2 cellular contexts compared by ENCODE assay signal in genomic region chr1:93124556-93125368, GRCh38.
TF ChIP-seq lines count a peak whose summit lies in the region.

No MANE protein-coding gene starts in this region.

TF ChIP-seq in IMR-90, 13 proteins besides CTCF, POLR2A, EP300 and RAD21:
- TF ChIP-seq MAFK (IDR thresholded peaks at IDR 0.05; ENCODE audit: low read depth, low read length) (peak; percentile 92), ELK1 (IDR thresholded peaks at IDR 0.05; ENCODE audit: borderline replicate concordance, low read depth, low read length) (no peak)

TF ChIP-seq in K562, 482 proteins besides CTCF, POLR2A, EP300 and RAD21:
- no peak for TF ChIP-seq ETS2 (tag; IDR thresholded peaks at IDR 0.05; ENCODE audit: borderline replicate concordance, poor library complexity, severe bottlenecking)
- peak; percentile 97 for TF ChIP-seq ZNF316 (IDR thresholded peaks at IDR 0.05)
- TF ChIP-seq NFE2 (IDR thresholded peaks at IDR 0.05; ENCODE audit: low read depth) = 0 out of 2 replicates have a peak, but pooled peaks have one; percentile 58
- TF ChIP-seq MAFF (IDR thresholded peaks at IDR 0.05; ENCODE audit: low read length) = peak; percentile 93
- TF ChIP-seq BACH1 (tag; IDR thresholded peaks at IDR 0.05) = peak; percentile 51; the same call in 1 of the 2 replicates
- peak; percentile 94 for TF ChIP-seq MAFG (tag; conservative IDR thresholded peaks at IDR 0.05)
- TF ChIP-seq C11orf30 (IDR thresholded peaks at IDR 0.05; ENCODE audit: low read depth) = peak; percentile 94
- TF ChIP-seq MAFK (IDR thresholded peaks at IDR 0.05; ENCODE audit: low read length) = peak; percentile 92
- no peak for TF ChIP-seq ETV6 (IDR thresholded peaks at IDR 0.05; ENCODE audit: borderline replicate concordance in 1 of 2, low read depth in 2 of 2, low read length in 1 of 2)
- TF ChIP-seq ETV6 (CRISPR knock-in tag; IDR thresholded peaks at IDR 0.05; ENCODE audit: borderline replicate concordance) = no peak
